Comparison of ENCODE assay signal across 8 cellular contexts in the genomic region with DNA sequence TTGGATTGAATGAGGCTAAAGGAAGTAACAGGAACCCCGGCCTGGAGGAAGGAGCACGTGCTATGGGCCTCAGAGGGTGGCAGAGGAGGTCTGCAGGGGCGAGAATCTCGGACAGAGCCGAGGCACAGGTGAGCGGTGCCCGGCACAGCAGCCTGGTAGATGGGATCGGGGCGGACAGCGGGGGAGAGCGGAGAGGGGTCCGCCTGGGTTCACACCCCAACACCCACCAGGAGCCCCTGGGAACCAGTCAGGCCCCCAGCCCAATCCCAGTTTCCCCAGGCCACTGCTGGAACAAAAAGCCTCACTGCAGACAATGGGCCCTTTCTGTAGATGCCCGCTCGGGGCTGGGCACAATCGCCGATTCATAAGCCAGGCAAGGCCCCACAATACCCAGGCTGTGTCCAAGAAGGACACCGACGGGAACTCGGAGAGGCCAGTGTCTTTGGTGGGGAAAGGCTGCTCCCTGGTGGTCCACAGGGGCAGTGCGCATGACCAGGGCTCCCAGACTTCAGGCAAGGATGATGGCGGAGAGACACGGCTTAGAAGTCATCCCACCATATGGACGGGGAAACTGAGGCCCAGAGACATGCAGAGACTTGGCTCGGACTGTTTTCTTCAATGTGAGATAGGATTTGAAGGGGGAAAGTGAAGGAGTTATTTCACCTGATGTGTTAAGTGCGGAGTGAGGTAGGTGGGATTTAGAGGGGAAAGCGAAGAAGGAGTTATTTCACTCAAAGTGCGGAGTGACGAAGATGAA.
DNase-seq lines count a peak whose midpoint lies in the region; ATAC-seq and TF ChIP-seq lines count a peak whose summit lies in the region.

No MANE protein-coding gene starts in this region.

- H3K36me3 ChIP-seq in A673 (ENCODE audit: insufficient read depth, low read length, poor library complexity, severe bottlenecking), result no peaks in the 10 kb centered on the region
- H3K36me3 ChIP-seq in adrenal gland (replicated peaks in 1 of 2), result no peaks in the 10 kb centered on the region

- H3K4me1 Mint-ChIP-seq in T-cell, result no peaks in the 10 kb centered on the region

- no peak overlapping the region for H3K4me3 ChIP-seq in A673 (ENCODE audit: low read depth, low read length, poor library complexity, severe bottlenecking)
- H3K4me3 ChIP-seq in adrenal gland, result no peak overlapping the region
- no peak overlapping the region for H3K4me3 ChIP-seq in retinal pigment epithelial cell (ENCODE audit: low read length)

- peak; percentile 71 for DNase-seq in A673 (ENCODE audit: low spot score)
- DNase-seq in LoVo (ENCODE audit: low spot score), result peak; percentile 59
- DNase-seq in T-cell, result peak; percentile 16 to 72 (median 52)
- peak; percentile 60 to 86 (median 75) for DNase-seq in adrenal gland
- peak; percentile 73 for DNase-seq in left ventricle myocardium superior
- no peak for DNase-seq in retinal pigment epithelial cell (ENCODE audit: low read depth)

- H3K4me1 ChIP-seq in A673 (ENCODE audit: insufficient read depth, low read length, poor library complexity, severe bottlenecking), result no peaks in the 10 kb centered on the region
- H3K4me1 ChIP-seq in adrenal gland (replicated peaks in 1 of 2), result no peaks in the 10 kb centered on the region

- POLR2A ChIA-PET in A673 (lab: Charles Lee; ENCODE audit: low non-redundant PET), result no interaction called here
- POLR2A ChIA-PET in T-cell (lab: Charles Lee), result no interaction called here

- no peak overlapping the region for H3K27ac Mint-ChIP-seq in T-cell

- no TSS peak for BruUV-seq in A673 (replicated peaks; lab: Mats Ljungman, UMichigan)

- intact Hi-C loops in A673 (cut with micrococcal nuclease; ENCODE audit: unreplicated experiment) (loop anchor here (1.0 to 5.0 kb wide), 3 partner anchors 426 to 912 kb away; no protein-coding TSS in a partner anchor), adrenal gland (cut with DNase I) (loop anchor here (5.0 to 10.0 kb wide), 3 partner anchors 427 to 517 kb away; no protein-coding TSS in a partner anchor), left ventricle myocardium superior (cut with micrococcal nuclease) (loop anchor here (5.0 kb wide), 1 partner anchor 427 kb away; no protein-coding TSS in a partner anchor)

- TF ChIP-seq CTCF in A673 (conservative IDR thresholded peaks at IDR 0.05; ENCODE audit: low read depth, low read length) (peak; percentile 96), adrenal gland (IDR thresholded peaks at IDR 0.05) (peak; percentile 90 to 99 (median 97)), retinal pigment epithelial cell (conservative IDR thresholded peaks at IDR 0.05; ENCODE audit: low read depth, low read length) (peak; percentile 96)

- H3K27me3 Mint-ChIP-seq in T-cell, result peaks cover 22 to 25% of the 10 kb centered on the region in 2 donors

- no peak for TF ChIP-seq POLR2A in adrenal gland (IDR thresholded peaks at IDR 0.05)

- H3K27ac ChIP-seq in A673 (ENCODE audit: low read depth, low read length, poor library complexity, severe bottlenecking), result no peak overlapping the region
- H3K27ac ChIP-seq in adrenal gland, result no peak overlapping the region

- no peaks in the 10 kb centered on the region for H3K36me3 Mint-ChIP-seq in T-cell

- ATAC-seq in GM18511 (IDR thresholded peaks at IDR 0.05; ENCODE audit: unreplicated experiment) (peak; percentile 75), T-cell (replicated peaks in 1 of 4) (peak; percentile 38 to 69 (median 61)), left ventricle myocardium superior (peak; percentile 77), HG03460 (IDR thresholded peaks at IDR 0.05; ENCODE audit: unreplicated experiment) (no peak)

- peaks cover 18% of the 10 kb centered on the region for H3K27me3 ChIP-seq in A673 (replicated peaks; ENCODE audit: insufficient read depth, low read depth, low read length, poor library complexity)
- H3K27me3 ChIP-seq in adrenal gland, result no peaks in the 10 kb centered on the region

- CTCF ChIA-PET in A673 (lab: Charles Lee) (no interaction called here), T-cell (lab: Charles Lee) (interaction anchor here (0.6 to 1.6 kb wide), 10 partner anchors 29 to 1295 kb away, joined by 3 to 6 read pairs (median 4); no protein-coding TSS in a partner anchor)

- no peak overlapping the region for H3K4me3 Mint-ChIP-seq in T-cell

- 44 to 58% (median 47%) methylated on average over 19 to 28 of the region's 28 CpGs for WGBS in adrenal gland, 4 donors

- no peaks in the 10 kb centered on the region for H3K9me3 ChIP-seq in A673 (ENCODE audit: low read depth, low read length, poor library complexity, severe bottlenecking)
- no peaks in the 10 kb centered on the region for H3K9me3 ChIP-seq in adrenal gland (replicated peaks in 1 of 3)

- H3K9me3 Mint-ChIP-seq in T-cell, result no peaks in the 10 kb centered on the region
